In the genomic region with DNA sequence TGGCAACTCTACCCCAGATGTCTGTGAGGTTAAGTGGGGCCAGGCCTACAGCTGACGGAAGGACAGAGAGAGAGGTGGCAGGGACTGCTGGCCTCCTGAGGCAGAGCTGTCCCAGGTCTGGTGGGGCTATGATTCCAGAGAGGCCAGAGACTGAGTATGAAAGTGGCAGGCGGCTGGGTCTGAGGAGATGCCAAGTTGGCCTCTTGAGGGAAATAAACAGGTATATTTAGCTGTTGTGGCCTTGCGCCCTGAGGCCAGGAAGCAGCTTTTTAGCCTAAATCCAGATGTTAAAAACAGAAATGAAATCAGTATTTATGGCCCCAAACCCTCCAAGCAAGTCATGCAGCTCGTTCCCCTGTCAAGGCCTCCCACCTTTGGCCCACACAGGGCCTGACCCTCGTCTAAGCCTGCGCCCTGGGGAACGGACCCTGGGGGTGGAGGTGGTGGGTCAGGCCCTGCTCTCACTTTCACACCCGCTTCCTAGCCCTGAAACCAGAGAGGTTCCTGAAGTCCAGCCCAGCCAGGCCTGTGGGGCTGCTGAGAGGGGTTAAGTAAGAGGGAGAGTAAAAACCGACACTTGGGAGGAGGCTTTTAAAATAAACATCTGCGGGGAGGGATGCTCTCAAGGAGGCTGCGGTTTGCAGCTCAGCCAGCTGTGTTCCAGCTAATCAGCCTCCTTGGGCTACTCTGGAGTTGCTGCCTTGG, we compare ENCODE assay signal across 10 cellular contexts. TPM values are rescaled to one million over a fixed set of nuclear protein-coding genes. Genes with fewer than 3 reads are reported as not detected.
A peak's percentile ranks its signal among the peaks of the same experiment; 100 is the strongest.
DNase-seq lines count a peak whose midpoint lies in the region; ATAC-seq and TF ChIP-seq lines count a peak whose summit lies in the region.
"Had no signal": no experiment of that assay in that cellular context is flagged by ENCODE, and none has a peak within 500 bp of the region (broad histone marks: within the 10 kb centered on the region; RNA-seq: fewer than 3 reads in every experiment).

No MANE protein-coding gene starts in this region.

- no peaks in the 10 kb centered on the region for H3K36me3 ChIP-seq in GM23338 (ENCODE audit: insufficient read depth)

- H3K4me1 ChIP-seq in GM23338 (ENCODE audit: insufficient read depth), result peaks cover 19% of the 10 kb centered on the region
- H3K4me1 ChIP-seq: A549 had no signal

- no peaks in the 10 kb centered on the region for H3K9me2 ChIP-seq in GM23338 (ENCODE audit: insufficient read depth)

- peaks cover 9% of the 10 kb centered on the region for H3K36me3 Mint-ChIP-seq in osteocyte (ENCODE audit: unreplicated experiment)
- H3K36me3 Mint-ChIP-seq in GM23338 (ENCODE audit: low read depth), result peaks cover 21% of the 10 kb centered on the region
- H3K36me3 Mint-ChIP-seq: activated naive CD8-positive, alpha-beta T cell had no signal

- H3K9me3 Mint-ChIP-seq in osteocyte (ENCODE audit: unreplicated experiment), result no peaks in the 10 kb centered on the region
- no peaks in the 10 kb centered on the region for H3K9me3 Mint-ChIP-seq in GM23338

- H2AFZ ChIP-seq in GM23338, result no peak overlapping the region

- no peak for TF ChIP-seq CTCF in osteocyte (IDR thresholded peaks at IDR 0.05)
- no peak for TF ChIP-seq CTCF in GM23338 (conservative IDR thresholded peaks at IDR 0.05; ENCODE audit: low read depth in 2 of 2)

- DNase-seq in NOMO-1 treated with DMSO at 0.1 percent for 48 hours (lab: John Stamatoyannopoulos, UW; ENCODE audit: unreplicated experiment), result peak; percentile 11
- DNase-seq in NOMO-1 treated with dmso at 0.1 percent for 144 hours (lab: John Stamatoyannopoulos, UW; ENCODE audit: unreplicated experiment), result no peak
- no peak for DNase-seq in caudate nucleus (lab: John Stamatoyannopoulos, UW)
- no peak for DNase-seq in osteocyte (ENCODE audit: extremely low spot score, unreplicated experiment)
- no peak for DNase-seq in OCI-M1 (lab: John Stamatoyannopoulos, UW)
- no peak for DNase-seq in GM23338 (ENCODE audit: low spot score)
- DNase-seq in NCI-H2081 treated with DMSO at 0.1 percent for 48 hours (lab: John Stamatoyannopoulos, UW), result no peak

- H3K27ac Mint-ChIP-seq in osteocyte (ENCODE audit: unreplicated experiment), result peak overlapping the region; percentile 99
- no peak overlapping the region for H3K27ac Mint-ChIP-seq in GM23338
- H3K27ac Mint-ChIP-seq: activated naive CD8-positive, alpha-beta T cell had no signal

- no peaks in the 10 kb centered on the region for H4K20me1 ChIP-seq in GM23338 (replicated peaks; ENCODE audit: insufficient read depth)

- H3K4me3 ChIP-seq in GM23338, result no peak overlapping the region
- H3K4me3 ChIP-seq: A549 had no signal

- H3K4me1 Mint-ChIP-seq in osteocyte (ENCODE audit: unreplicated experiment), result peaks cover 58% of the 10 kb centered on the region
- H3K4me1 Mint-ChIP-seq in GM23338, result peaks cover 28% of the 10 kb centered on the region

- no peaks in the 10 kb centered on the region for H3K27me3 Mint-ChIP-seq in osteocyte (ENCODE audit: unreplicated experiment)
- H3K27me3 Mint-ChIP-seq in GM23338 (ENCODE audit: insufficient read depth, low read depth, poor library complexity), result peaks cover 14% of the 10 kb centered on the region
- H3K27me3 Mint-ChIP-seq: activated naive CD8-positive, alpha-beta T cell had no signal

- 0 out of 2 replicates have a peak, but pooled peaks cover 4% of the 10 kb centered on the region for H3F3A ChIP-seq in GM23338 (replicated peaks; ENCODE audit: low read depth)

- no peaks in the 10 kb centered on the region for H3K79me2 ChIP-seq in GM23338 (replicated peaks; ENCODE audit: insufficient read depth)

- H3K27me3 ChIP-seq in GM23338 (ENCODE audit: insufficient read depth), result no peaks in the 10 kb centered on the region

- H3K27ac ChIP-seq in caudate nucleus (ENCODE audit: low read depth, low read length) (peak overlapping the region; percentile 78), GM23338 (ENCODE audit: low read depth) (no peak overlapping the region; the same call in 1 of the 2 replicates)
- H3K27ac ChIP-seq: A549 had no signal

- H3K4me3 Mint-ChIP-seq in osteocyte (ENCODE audit: unreplicated experiment) (peak overlapping the region; percentile 67), GM23338 (no peak overlapping the region; the same call in 2 of the 3 replicates)
- H3K4me3 Mint-ChIP-seq: activated naive CD8-positive, alpha-beta T cell had no signal

- peak; percentile 39 for ATAC-seq in HG03442 (IDR thresholded peaks at IDR 0.05; ENCODE audit: unreplicated experiment)
- ATAC-seq in GM23338, result no peak
- ATAC-seq: A549 had no signal

- H3K4me2 ChIP-seq in GM23338, result no peak overlapping the region
- H3K4me2 ChIP-seq: A549 had no signal

TF ChIP-seq in GM23338, 12 proteins besides CTCF, POLR2A, EP300 and RAD21 (continues in another document):
- TF ChIP-seq, protein P1, sequence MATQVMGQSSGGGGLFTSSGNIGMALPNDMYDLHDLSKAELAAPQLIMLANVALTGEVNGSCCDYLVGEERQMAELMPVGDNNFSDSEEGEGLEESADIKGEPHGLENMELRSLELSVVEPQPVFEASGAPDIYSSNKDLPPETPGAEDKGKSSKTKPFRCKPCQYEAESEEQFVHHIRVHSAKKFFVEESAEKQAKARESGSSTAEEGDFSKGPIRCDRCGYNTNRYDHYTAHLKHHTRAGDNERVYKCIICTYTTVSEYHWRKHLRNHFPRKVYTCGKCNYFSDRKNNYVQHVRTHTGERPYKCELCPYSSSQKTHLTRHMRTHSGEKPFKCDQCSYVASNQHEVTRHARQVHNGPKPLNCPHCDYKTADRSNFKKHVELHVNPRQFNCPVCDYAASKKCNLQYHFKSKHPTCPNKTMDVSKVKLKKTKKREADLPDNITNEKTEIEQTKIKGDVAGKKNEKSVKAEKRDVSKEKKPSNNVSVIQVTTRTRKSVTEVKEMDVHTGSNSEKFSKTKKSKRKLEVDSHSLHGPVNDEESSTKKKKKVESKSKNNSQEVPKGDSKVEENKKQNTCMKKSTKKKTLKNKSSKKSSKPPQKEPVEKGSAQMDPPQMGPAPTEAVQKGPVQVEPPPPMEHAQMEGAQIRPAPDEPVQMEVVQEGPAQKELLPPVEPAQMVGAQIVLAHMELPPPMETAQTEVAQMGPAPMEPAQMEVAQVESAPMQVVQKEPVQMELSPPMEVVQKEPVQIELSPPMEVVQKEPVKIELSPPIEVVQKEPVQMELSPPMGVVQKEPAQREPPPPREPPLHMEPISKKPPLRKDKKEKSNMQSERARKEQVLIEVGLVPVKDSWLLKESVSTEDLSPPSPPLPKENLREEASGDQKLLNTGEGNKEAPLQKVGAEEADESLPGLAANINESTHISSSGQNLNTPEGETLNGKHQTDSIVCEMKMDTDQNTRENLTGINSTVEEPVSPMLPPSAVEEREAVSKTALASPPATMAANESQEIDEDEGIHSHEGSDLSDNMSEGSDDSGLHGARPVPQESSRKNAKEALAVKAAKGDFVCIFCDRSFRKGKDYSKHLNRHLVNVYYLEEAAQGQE (IDR thresholded peaks at IDR 0.05; ENCODE audit: unreplicated experiment), result no peak
- TF ChIP-seq POLR2AphosphoS5 (IDR thresholded peaks at IDR 0.05; ENCODE audit: low read depth) (no peak), NANOG (IDR thresholded peaks at IDR 0.05; ENCODE audit: borderline replicate concordance) (no peak)

RNA-seq across cellular contexts. Expression of gene PCDHGC5, which starts 18.7 kb away (rescaled TPM):
- total RNA-seq in osteocyte, result 1.4 and 1.9 TPM in 2 replicates
- 0.54 and 1.5 TPM in 2 replicates for total RNA-seq in GM23338 (2014; rRNA removed; shearing (Covaris generic))
- 0.16 TPM in 1 of 2 replicates, not detected in the other for polyA plus RNA-seq in GM23338 (2016; fragmentation: Nextera tagmentation; extraction: Ambion mirVana)
- polyA plus RNA-seq: A549 had no signal

RNA-seq across cellular contexts. Expression of gene PCDHGC4, which starts 22.7 kb away (rescaled TPM):
- total RNA-seq in osteocyte, result 2.8 and 3.7 TPM in 2 replicates
- total RNA-seq in GM23338 (2014; rRNA removed; shearing (Covaris generic)), result 2.3 and 3.0 TPM in 2 replicates
- 0.31 TPM in 1 of 2 replicates, not detected in the other for polyA plus RNA-seq in GM23338 (2016; fragmentation: Nextera tagmentation; extraction: Ambion mirVana)

RNA-seq across cellular contexts. Expression of gene PCDHGC3, which starts 31.8 kb away (rescaled TPM):
- total RNA-seq in osteocyte, result 92.4 and 99.9 TPM in 2 replicates
- total RNA-seq in GM23338 (2014; rRNA removed; shearing (Covaris generic)), result 12.9 and 13.3 TPM in 2 replicates
- polyA plus RNA-seq in GM23338 (2016; fragmentation: Nextera tagmentation; extraction: Ambion mirVana), result 13.8 and 14.4 TPM in 2 replicates
